In the genomic region with DNA sequence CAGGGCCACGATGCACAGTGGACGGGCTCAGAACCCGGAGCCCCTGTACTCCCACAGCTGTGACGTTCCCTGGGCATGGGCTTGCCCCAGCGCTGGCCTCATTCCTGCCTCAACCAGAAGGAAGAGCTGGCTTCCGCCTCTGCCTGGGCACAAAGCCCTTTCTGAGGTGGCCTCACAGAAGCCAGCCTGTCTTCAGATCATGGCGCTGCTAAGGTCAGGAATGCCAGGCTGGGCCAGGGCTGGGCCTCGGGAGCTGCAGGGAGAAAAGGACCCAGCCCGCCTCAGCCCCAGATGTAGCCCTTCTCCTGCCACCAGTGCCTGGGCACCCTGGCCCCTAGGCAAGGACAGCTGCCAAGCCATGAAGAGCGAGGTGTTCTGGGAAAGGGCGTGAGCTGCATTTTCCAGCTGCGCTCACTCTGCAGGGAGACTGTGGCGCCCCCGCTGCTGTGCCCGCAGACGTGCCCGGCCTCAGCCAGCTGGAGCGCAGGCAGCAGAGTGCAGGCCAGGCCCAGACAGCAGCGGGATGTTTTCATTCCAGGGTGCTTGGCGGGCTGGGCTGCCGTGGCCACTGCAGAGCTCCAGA, we compare ENCODE assay signal across 8 cellular contexts. TPM values are rescaled to one million over a fixed set of nuclear protein-coding genes. Genes with fewer than 3 reads are reported as not detected.
A peak's percentile ranks its signal among the peaks of the same experiment; 100 is the strongest.
DNase-seq lines count a peak whose midpoint lies in the region; ATAC-seq and TF ChIP-seq lines count a peak whose summit lies in the region.
"Not testable (repeated sequence)": the region's sequence is repeated elsewhere in the genome, so short reads cannot be mapped to it uniquely, and the experiment has no call there.

No MANE protein-coding gene starts in this region.

- BruUV-seq in Panc1 (replicated peaks; lab: Mats Ljungman, UMichigan); MCF 10A (replicated peaks; lab: Mats Ljungman, UMichigan): not testable (repeated sequence)

- H3K27ac Mint-ChIP-seq in MCF 10A (ENCODE audit: low read depth, unreplicated experiment) = peak overlapping the region; percentile 39

- H3K4me1 ChIP-seq in Panc1 (ENCODE audit: control insufficient read depth, insufficient read depth, low read length) (peaks cover 42% of the 10 kb centered on the region), esophagus squamous epithelium (peaks cover 50 to 96% (median 76%) of the 10 kb centered on the region in 3 donors), testis (peaks cover 56% of the 10 kb centered on the region)

- in situ Hi-C loops in Panc1 (cut with HindIII; ENCODE audit: low pct_unique_long_range_greater_than_20kb, low sequenced_read_pairs) = not testable (repeated sequence)

- intact Hi-C loops in Panc1 (cut with micrococcal nuclease; ENCODE audit: unreplicated experiment); MCF 10A (cut with micrococcal nuclease); esophagus squamous epithelium (cut with DNase I); left ventricle myocardium superior (cut with micrococcal nuclease); testis (cut with DNase I; ENCODE audit: low total_unique reads): not testable (repeated sequence)

- H3K27ac ChIP-seq in Panc1 (ENCODE audit: low read length) (peak overlapping the region; percentile 91), esophagus squamous epithelium (peak overlapping the region; percentile 80 to 94 (median 94)), testis (peak overlapping the region; percentile 83 to 87)

- not testable (repeated sequence) for H3K4me3 Mint-ChIP-seq in MCF 10A (ENCODE audit: unreplicated experiment)

- peaks cover 21% of the 10 kb centered on the region for H3K4me1 Mint-ChIP-seq in MCF 10A (ENCODE audit: insufficient read depth, unreplicated experiment)

- not testable (repeated sequence) for H3K9me3 Mint-ChIP-seq in MCF 10A (ENCODE audit: unreplicated experiment)

- not testable (repeated sequence) for H3K4me3 ChIP-seq in Panc1 (ENCODE audit: low read depth in 2 of 2, low read length in 2 of 2); testis
- H3K4me3 ChIP-seq in esophagus squamous epithelium = peak overlapping the region in 2 of 4 donors; percentile 10 to 58

- CTCF ChIA-PET in Panc1 (lab: Charles Lee) = not testable (repeated sequence)
- CTCF ChIA-PET in MCF 10A (lab: Yijun Ruan, JAX) = interaction anchor here (0.6 kb wide), 2 partner anchors 10 to 32 kb away, joined by 3 to 5 read pairs; a partner anchor contains a TSS

- POLR2A ChIA-PET in Panc1 (lab: Charles Lee) = not testable (repeated sequence)
- POLR2A ChIA-PET in MCF 10A (lab: Yijun Ruan, JAX) = interaction anchor here (0.8 to 3.2 kb wide), 2 partner anchors 28 to 118 kb away, joined by 3 to 12 read pairs; a partner anchor contains a TSS

- H3K27me3 ChIP-seq in Panc1 (ENCODE audit: control insufficient read depth, insufficient read depth, low read length); esophagus squamous epithelium; testis: not testable (repeated sequence)

- not testable (repeated sequence) for TF ChIP-seq CTCF in Panc1 (IDR thresholded peaks at IDR 0.05); MCF 10A (IDR thresholded peaks at IDR 0.05; ENCODE audit: unreplicated experiment); esophagus squamous epithelium (IDR thresholded peaks at IDR 0.05); testis (IDR thresholded peaks at IDR 0.05)

- H3K9me3 ChIP-seq in Panc1 (ENCODE audit: control insufficient read depth, insufficient read depth, low read depth, low read length); esophagus squamous epithelium; testis: not testable (repeated sequence)

- ATAC-seq in Panc1 = not testable (repeated sequence)
- ATAC-seq in left ventricle myocardium superior = peak; percentile 34

- TF ChIP-seq POLR2A in esophagus squamous epithelium (IDR thresholded peaks at IDR 0.05) = peak in 1 of 4 donors; percentile 36
- TF ChIP-seq POLR2A in testis (IDR thresholded peaks at IDR 0.05) = not testable (repeated sequence)

- not testable (repeated sequence) for H3K27me3 Mint-ChIP-seq in MCF 10A (ENCODE audit: insufficient read depth, unreplicated experiment)

- H3K36me3 Mint-ChIP-seq in MCF 10A (ENCODE audit: insufficient read depth, unreplicated experiment) = not testable (repeated sequence)

- H3K36me3 ChIP-seq in Panc1 (ENCODE audit: control insufficient read depth, insufficient read depth, low read length); esophagus squamous epithelium; testis (ENCODE audit: low read depth, missing control alignments): not testable (repeated sequence)

- DNase-seq in Ammon's horn (ENCODE audit: low spot score) (peak; percentile 75), left ventricle myocardium superior (peak; percentile 76), midbrain (lab: John Stamatoyannopoulos, UW) (peak; percentile 75), putamen (ENCODE audit: low spot score) (peak; percentile 68), testis (peak; percentile 40)
- not testable (repeated sequence) for DNase-seq in Panc1 (ENCODE audit: low read depth, low spot score); MCF 10A (ENCODE audit: unreplicated experiment); esophagus squamous epithelium (lab: John Stamatoyannopoulos, UW)

- WGBS in esophagus squamous epithelium, 2 donors = 0 to 21% methylated on average over 2 to 8 of the region's 21 CpGs
- WGBS in testis, 2 donors = 32 to 66% methylated on average over 9 to 21 of the region's 21 CpGs

RNA-seq across cellular contexts. Expression of a gene that starts 9.4 kb away (rescaled TPM):
- total RNA-seq in Panc1 (2021; ENCODE audit: unreplicated experiment) (279 TPM), MCF 10A (2022) (159 and 187 TPM in 2 replicates), esophagus squamous epithelium (100 to 1,000 TPM in 1 of 4 donors, 10 to 100 TPM in 3; 34.1 to 123 (median 64.1) TPM), left ventricle myocardium superior (92.9 TPM), testis (100 to 1,000 TPM; 323 to 337 TPM)
- polyA plus RNA-seq in Panc1 (2012; ENCODE audit: insufficient read length) = 412 TPM
- polyA plus RNA-seq in testis (ENCODE audit: insufficient read depth, low read depth, low replicate concordance) = 83.4 TPM

RNA-seq across cellular contexts. Expression of a gene that starts 22.2 kb away (rescaled TPM):
- total RNA-seq in Panc1 (2021; ENCODE audit: unreplicated experiment) = 92.2 TPM
- 136 TPM for polyA plus RNA-seq in Panc1 (2012; ENCODE audit: insufficient read length)
- 0.81 and 1.0 TPM in 2 replicates for total RNA-seq in MCF 10A (2022)
- total RNA-seq in esophagus squamous epithelium = 1 to 10 TPM in 2 of 4 donors, under 1 TPM in 2; 0.26 to 4.2 (median 0.99) TPM
- total RNA-seq in left ventricle myocardium superior = 1.7 TPM
- total RNA-seq in testis = 1 to 10 TPM; 3.2 to 3.6 TPM
- polyA plus RNA-seq in testis (ENCODE audit: insufficient read depth, low read depth, low replicate concordance) = 1.5 TPM

RNA-seq across cellular contexts. Expression of a gene that starts 29.3 kb away (rescaled TPM):
- total RNA-seq in Panc1 (2021; ENCODE audit: unreplicated experiment) (108 TPM), MCF 10A (2022) (87.4 and 98.6 TPM in 2 replicates), esophagus squamous epithelium (10 to 100 TPM; 46.9 to 79.6 (median 73.2) TPM), left ventricle myocardium superior (21.4 TPM), testis (10 to 100 TPM; 36.0 to 46.1 TPM)
- 116 TPM for polyA plus RNA-seq in Panc1 (2012; ENCODE audit: insufficient read length)
- polyA plus RNA-seq in testis (ENCODE audit: insufficient read depth, low read depth, low replicate concordance) = 44.6 TPM

Comparison
In these comparisons a context has a peak if more than half of its experiments do, and no peak if none do; other contexts are left out.
1. RNA of a gene that starts 22.2 kb away (total RNA-seq): 92.2 TPM in Panc1 (single experiment); 3.2 to 3.6 TPM in testis, 1.7 TPM in left ventricle myocardium superior (single experiment), 0.26 to 4.2 TPM in esophagus squamous epithelium and 0.81 to 1.0 TPM in MCF 10A; every median in the first group is over 10 times any median in the second.
2. Peak in every context shown above with its lines, with median percentiles within 50 percentile points of each other: H3K27ac ChIP-seq.